30 cellular contexts compared by ENCODE assay signal in the genomic region with DNA sequence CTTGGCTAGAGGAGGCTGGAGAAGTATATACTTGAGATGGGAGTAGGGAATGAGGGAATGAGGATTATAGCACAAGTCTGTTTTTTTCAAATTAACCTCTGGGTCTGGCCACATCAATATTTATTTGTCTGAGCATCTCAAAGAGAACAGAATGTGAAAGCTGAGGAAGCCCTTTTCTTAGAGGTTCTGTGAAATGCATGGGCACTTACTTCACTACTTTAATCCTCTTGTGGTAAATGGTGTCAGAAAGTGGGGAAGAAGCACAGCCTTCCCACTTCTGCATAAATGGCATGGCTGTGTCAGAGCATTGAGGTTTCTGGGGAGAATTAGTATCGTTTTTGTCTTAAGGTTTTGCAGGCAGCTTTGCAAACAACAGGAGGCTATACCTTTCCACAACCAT. TPM values are rescaled to one million over a fixed set of nuclear protein-coding genes. Genes with fewer than 3 reads are reported as not detected.
"Had no signal": no experiment of that assay in that cellular context is flagged by ENCODE, and none has a peak within 500 bp of the region (broad histone marks: within the 10 kb centered on the region; RNA-seq: fewer than 3 reads in every experiment).

No MANE protein-coding gene starts in this region.

- H3K4me3 ChIP-seq: gastrocnemius medialis, left lung, pancreas, right lobe of liver, thoracic aorta, tibial nerve, upper lobe of left lung had no signal

- H3K27me3 ChIP-seq: gastrocnemius medialis, left lung, pancreas, right lobe of liver, tibial nerve, upper lobe of left lung had no signal

- H3K4me1 ChIP-seq: gastrocnemius medialis, left lung, pancreas, right lobe of liver, tibial nerve, upper lobe of left lung had no signal

- H3K27ac ChIP-seq: epithelial cell of prostate, gastrocnemius medialis, left lung, pancreas, right lobe of liver, thoracic aorta, tibial nerve, upper lobe of left lung had no signal

- DNase-seq: cortex of kidney; foreskin fibroblast; gastrocnemius medialis; head of caudate nucleus; left cardiac atrium; left lung; mesendoderm; naive thymus-derived CD8-positive, alpha-beta T cell; nephron progenitor cell; nucleus accumbens; pancreas; retina; right lobe of liver; stimulated activated CD4-positive, alpha-beta T cell treated with anti-CD3 and anti-CD28 coated beads, Interleukin-2, amount 100 ng/mL, for 24 hours; stimulated activated CD4-positive, alpha-beta T cell treated with anti-CD3 and anti-CD28 coated beads, Interleukin-4, amount 100 ng/mL, for 4 hours; stimulated activated naive CD8-positive, alpha-beta T cell treated with anti-CD3 and anti-CD28 coated beads, Interleukin-15, Interleukin-2, amounts not matched to agents 100 U/mL and 50 U/mL, for 24 hours; upper lobe of left lung had no signal

- ATAC-seq: esophagus mucosa; gastrocnemius medialis; left cardiac atrium; left lung; naive thymus-derived CD8-positive, alpha-beta T cell; pancreas; right lobe of liver; stimulated activated memory B cell treated with anti-CD40 and anti-IgM and Interleukin-4, amounts not matched to agents 10 μg/mL and 1 μg/mL and 100 μg/mL, for 72 hours; stimulated activated naive CD8-positive, alpha-beta T cell treated with anti-CD3 and anti-CD28 coated beads, Interleukin-15, Interleukin-2, amounts not matched to agents 100 U/mL and 50 U/mL, for 24 hours had no signal

- H3K36me3 ChIP-seq: gastrocnemius medialis, left lung, pancreas, right lobe of liver, thoracic aorta, tibial nerve, upper lobe of left lung had no signal

- H3K9me3 ChIP-seq: gastrocnemius medialis, left lung, pancreas, right lobe of liver, thoracic aorta, tibial nerve, upper lobe of left lung had no signal

RNA-seq across cellular contexts. Expression of gene SPATA31D1, which starts 48.6 kb away (rescaled TPM):
- total RNA-seq: dermis microvascular lymphatic vessel endothelial cell; esophagus mucosa; gastrocnemius medialis; glomerular endothelial cell; kidney epithelial cell; left cardiac atrium; left lung; lower leg skin; lung microvascular endothelial cell; myocyte; naive thymus-derived CD8-positive, alpha-beta T cell; pancreas; posterior vena cava; pulmonary artery endothelial cell; right lobe of liver; thoracic aorta; tibial nerve; upper lobe of left lung had no signal
- polyA plus RNA-seq: naive thymus-derived CD8-positive, alpha-beta T cell; pancreas had no signal
